8 cellular contexts compared by ENCODE assay signal in the genomic region with DNA sequence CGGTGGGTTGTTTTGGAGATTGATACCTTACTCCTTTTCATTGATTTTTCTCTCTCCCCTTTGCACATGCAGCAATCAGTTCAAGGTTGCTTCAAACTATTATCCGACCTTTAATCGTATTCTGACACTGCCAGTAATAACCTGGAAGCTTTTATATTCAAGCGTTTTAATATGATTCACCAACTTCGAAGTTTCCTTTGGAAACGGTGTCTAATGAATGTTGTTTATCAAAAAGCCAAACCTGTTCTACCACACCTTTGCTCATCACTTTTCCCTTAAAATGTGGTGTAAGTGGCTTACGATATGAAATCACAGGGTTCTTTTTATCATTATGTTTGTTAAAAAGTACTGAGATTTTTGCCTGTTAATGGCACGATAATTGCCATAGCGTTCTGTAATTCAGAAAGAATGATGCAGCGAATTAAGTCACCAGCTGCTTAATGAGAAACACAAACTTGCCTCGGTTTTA. TPM values are rescaled to one million over a fixed set of nuclear protein-coding genes. Genes with fewer than 3 reads are reported as not detected.
DNase-seq lines count a peak whose midpoint lies in the region; ATAC-seq, FAIRE-seq and TF ChIP-seq lines count a peak whose summit lies in the region.

No MANE protein-coding gene starts in this region.

- H3K27ac Mint-ChIP-seq in stimulated activated naive CD8-positive, alpha-beta T cell treated with anti-CD3 and anti-CD28 coated beads, Interleukin-15, Interleukin-2, amounts not matched to agents 100 ng/mL and 50 ng/mL, for 24 hours, result peak overlapping the region; percentile 94

- ATAC-seq in stimulated activated naive CD8-positive, alpha-beta T cell treated with anti-CD3 and anti-CD28 coated beads, Interleukin-15, Interleukin-2, amounts not matched to agents 100 U/mL and 50 U/mL, for 24 hours, result no peak
- ATAC-seq in left lung, result no peak

- peaks cover 12% of the 10 kb centered on the region for H3K36me3 Mint-ChIP-seq in stimulated activated naive CD8-positive, alpha-beta T cell treated with anti-CD3 and anti-CD28 coated beads, Interleukin-15, Interleukin-2, amounts not matched to agents 100 ng/mL and 50 ng/mL, for 24 hours (ENCODE audit: low read depth)

- H3K27me3 ChIP-seq in left lung (no peaks in the 10 kb centered on the region), thymus (ENCODE audit: control insufficient read depth, insufficient read depth) (no peaks in the 10 kb centered on the region)

- H3K4me1 ChIP-seq in left lung, result peaks cover 5 to 40% of the 10 kb centered on the region in 2 donors
- peaks cover 2% of the 10 kb centered on the region for H3K4me1 ChIP-seq in thymus (ENCODE audit: control insufficient read depth, insufficient read depth, low read length)

- POLR2A ChIA-PET in GM10248 (lab: Yijun Ruan, JAX), result no interaction called here

- WGBS in thymus, result 5% methylated on average over 11 of the region's 11 CpGs

- H3K36me3 ChIP-seq in left lung (no peaks in the 10 kb centered on the region), thymus (ENCODE audit: control insufficient read depth, insufficient read depth) (no peaks in the 10 kb centered on the region)

- intact Hi-C loops in left lung (cut with DNase I), result no loop called here

- peaks cover 53% of the 10 kb centered on the region for H3K4me1 Mint-ChIP-seq in stimulated activated naive CD8-positive, alpha-beta T cell treated with anti-CD3 and anti-CD28 coated beads, Interleukin-15, Interleukin-2, amounts not matched to agents 100 ng/mL and 50 ng/mL, for 24 hours (ENCODE audit: low read depth)

- H3K27me3 Mint-ChIP-seq in stimulated activated naive CD8-positive, alpha-beta T cell treated with anti-CD3 and anti-CD28 coated beads, Interleukin-15, Interleukin-2, amounts not matched to agents 100 ng/mL and 50 ng/mL, for 24 hours, result no peaks in the 10 kb centered on the region

- no peak for FAIRE-seq in HTR-8/SVneo (lab: Jason Lieb, UNC)

- no peak for DNase-seq in stimulated activated naive CD8-positive, alpha-beta T cell treated with anti-CD3 and anti-CD28 coated beads, Interleukin-15, Interleukin-2, amounts not matched to agents 100 U/mL and 50 U/mL, for 24 hours
- DNase-seq in left lung (no peak), HTR-8/SVneo (ENCODE audit: insufficient read length, low spot score) (no peak), GM10248 (ENCODE audit: extremely low spot score) (no peak), Kasumi-1 (lab: John Stamatoyannopoulos, UW) (no peak)

- H3K9me3 Mint-ChIP-seq in stimulated activated naive CD8-positive, alpha-beta T cell treated with anti-CD3 and anti-CD28 coated beads, Interleukin-15, Interleukin-2, amounts not matched to agents 100 ng/mL and 50 ng/mL, for 24 hours, result no peaks in the 10 kb centered on the region

- TF ChIP-seq CTCF in left lung (IDR thresholded peaks at IDR 0.05) (no peak), GM10248 (IDR thresholded peaks at IDR 0.05; ENCODE audit: control extremely low read depth, extremely low read depth, low read depth, missing control alignments) (no peak)

- H3K27ac ChIP-seq in angular gyrus (ENCODE audit: low read depth, low read length), result peak overlapping the region; percentile 94
- H3K27ac ChIP-seq in left lung, result peak overlapping the region; percentile 95 to 96
- H3K27ac ChIP-seq in thymus (ENCODE audit: low read depth), result no peak overlapping the region

- H3K9me3 ChIP-seq in left lung (no peaks in the 10 kb centered on the region), thymus (ENCODE audit: control insufficient read depth) (no peaks in the 10 kb centered on the region)

- CTCF ChIA-PET in GM10248 (lab: Yijun Ruan, JAX), result interaction anchor here (1.7 kb wide), 1 partner anchor 11 kb away, joined by 9 read pairs; no protein-coding TSS in a partner anchor

- H3K4me3 ChIP-seq in left lung, result peak overlapping the region; percentile 72 to 88
- H3K4me3 ChIP-seq in thymus (ENCODE audit: low read length), result peak overlapping the region; percentile 95

- peak overlapping the region; percentile 96 for H3K4me3 Mint-ChIP-seq in stimulated activated naive CD8-positive, alpha-beta T cell treated with anti-CD3 and anti-CD28 coated beads, Interleukin-15, Interleukin-2, amounts not matched to agents 100 ng/mL and 50 ng/mL, for 24 hours

RNA-seq across cellular contexts. Expression of a gene that starts 0.7 kb away (rescaled TPM):
- total RNA-seq in left lung, result 10 to 100 TPM; 17.0 to 27.7 TPM
- 16.8 TPM for polyA plus RNA-seq in thymus
